In genomic region chr5:89232139-89232603, GRCh38 we compare ENCODE assay signal across 13 cellular contexts.
A peak's percentile ranks its signal among the peaks of the same experiment; 100 is the strongest.
DNase-seq lines count a peak whose midpoint lies in the region; ATAC-seq and TF ChIP-seq lines count a peak whose summit lies in the region.
"Had no signal": no experiment of that assay in that cellular context is flagged by ENCODE, and none has a peak within 500 bp of the region (broad histone marks: within the 10 kb centered on the region; RNA-seq: fewer than 3 reads in every experiment).

No MANE protein-coding gene starts in this region.

- TF ChIP-seq CTCF in GM13976 (IDR thresholded peaks at IDR 0.05; ENCODE audit: borderline replicate concordance, control extremely low read depth, extremely low read depth, insufficient read depth, missing control alignments), result no peak

- ATAC-seq in GM19452 (IDR thresholded peaks at IDR 0.05; ENCODE audit: unreplicated experiment) (peak; percentile 98), HG02870 (IDR thresholded peaks at IDR 0.05; ENCODE audit: unreplicated experiment) (peak; percentile 96), HG03565 (IDR thresholded peaks at IDR 0.05; ENCODE audit: unreplicated experiment) (peak; percentile 92)

- in situ Hi-C loops in GM13976 (cut with MboI; ENCODE audit: low sequenced_read_pairs, unreplicated experiment), result no loop called here

- peak; percentile 42 for DNase-seq in GM13976 (ENCODE audit: low spot score)
- no peak for DNase-seq in GM03348 (ENCODE audit: low spot score)
- no peak for DNase-seq in ureter (ENCODE audit: low spot score)
- DNase-seq in retina, result no peak
- DNase-seq in UCSD-AML1 (lab: John Stamatoyannopoulos, UW; ENCODE audit: unreplicated experiment), result no peak
- DNase-seq: activated effector memory CD4-positive, alpha-beta T cell treated with anti-CD3 and anti-CD28 coated beads, Interleukin-2, amount 50 U/mL, for 16 hours; BE2C; midbrain; NCI-H1436 treated with DMSO at 0.1 percent for 48 hours; sigmoid colon had no signal
